Comparison of ENCODE assay signal across 8 cellular contexts in the genomic region with DNA sequence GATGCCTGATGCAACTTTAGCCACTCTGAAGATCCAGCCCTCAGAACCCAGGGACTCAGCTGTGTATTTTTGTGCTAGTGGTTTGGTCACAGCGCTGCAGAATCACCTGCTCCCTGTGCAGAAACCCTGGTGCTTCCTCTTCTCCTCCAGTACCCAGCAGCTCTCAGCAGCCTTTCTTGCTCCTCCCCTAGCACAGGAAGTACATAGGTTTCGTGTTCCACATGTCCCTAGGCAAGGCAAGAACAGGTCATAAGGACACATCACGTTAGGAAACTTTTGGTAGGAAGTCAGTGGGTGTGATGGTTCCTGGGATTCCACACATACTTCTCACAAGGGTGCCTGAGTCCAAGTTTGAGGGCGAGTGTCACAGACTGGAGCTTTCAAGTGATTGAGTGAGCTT.
A peak's percentile ranks its signal among the peaks of the same experiment; 100 is the strongest.
DNase-seq lines count a peak whose midpoint lies in the region; ATAC-seq and TF ChIP-seq lines count a peak whose summit lies in the region.

No MANE protein-coding gene starts in this region.

- DNase-seq in CD14-positive monocyte (ENCODE audit: low spot score) (peak; percentile 72), renal cortical epithelial cell (ENCODE audit: low read depth) (peak; percentile 83), SW480 (ENCODE audit: low spot score) (no peak), HT-29 (ENCODE audit: low spot score) (no peak), NCI-H510A (lab: John Stamatoyannopoulos, UW) (no peak)
- DNase-seq in activated CD8-positive, alpha-beta T cell treated with anti-CD3 and anti-CD28 coated beads for 36 hours = peak; percentile 36

- peaks cover 0 to 1% (median 0%) of the 10 kb centered on the region in 7 donors for H3K9me3 Mint-ChIP-seq in CD14-positive monocyte
- H3K9me3 Mint-ChIP-seq in activated CD8-positive, alpha-beta T cell treated with anti-CD3 and anti-CD28 coated beads for 36 hours = no peaks in the 10 kb centered on the region

- H3K4me1 Mint-ChIP-seq in CD14-positive monocyte = peaks cover 21% of the 10 kb centered on the region
- peaks cover 30% of the 10 kb centered on the region for H3K4me1 Mint-ChIP-seq in activated CD8-positive, alpha-beta T cell treated with anti-CD3 and anti-CD28 coated beads for 36 hours (ENCODE audit: low read depth)

- peaks cover 0 to 3% (median 0%) of the 10 kb centered on the region in 3 donors for H3K27me3 Mint-ChIP-seq in CD14-positive monocyte (ENCODE audit: low read depth in 3 of 3)
- no peaks in the 10 kb centered on the region for H3K27me3 Mint-ChIP-seq in activated CD8-positive, alpha-beta T cell treated with anti-CD3 and anti-CD28 coated beads for 36 hours

- intact Hi-C loops in CD14-positive monocyte (cut with micrococcal nuclease) = loop anchor here in 1 of 2 donors (10.0 kb wide), 1 partner anchor 47 kb away; no protein-coding TSS in a partner anchor
- intact Hi-C loops in activated CD8-positive, alpha-beta T cell treated with anti-CD3 and anti-CD28 coated beads for 36 hours (cut with micrococcal nuclease) = loop anchor here (10.0 kb wide), 1 partner anchor 47 kb away; no protein-coding TSS in a partner anchor

- H3K36me3 Mint-ChIP-seq in CD14-positive monocyte = no peaks in the 10 kb centered on the region
- H3K36me3 Mint-ChIP-seq in activated CD8-positive, alpha-beta T cell treated with anti-CD3 and anti-CD28 coated beads for 36 hours (ENCODE audit: low read depth) = no peaks in the 10 kb centered on the region

- peak overlapping the region in 1 of 2 donors; percentile 81 for H3K4me3 Mint-ChIP-seq in CD14-positive monocyte
- peak overlapping the region; percentile 53 for H3K4me3 Mint-ChIP-seq in activated CD8-positive, alpha-beta T cell treated with anti-CD3 and anti-CD28 coated beads for 36 hours

- peak overlapping the region in 5 of 7 donors; percentile 5 to 64 (median 37) for H3K27ac Mint-ChIP-seq in CD14-positive monocyte
- peak overlapping the region; percentile 74 for H3K27ac Mint-ChIP-seq in activated CD8-positive, alpha-beta T cell treated with anti-CD3 and anti-CD28 coated beads for 36 hours

- POLR2A ChIA-PET in activated CD8-positive, alpha-beta T cell treated with anti-CD3 and anti-CD28 coated beads for 36 hours (lab: Charles Lee) = interaction anchor here (1.2 kb wide), 1 partner anchor 207 kb away, joined by 4 read pairs; no protein-coding TSS in a partner anchor

- ATAC-seq in GM19351 (IDR thresholded peaks at IDR 0.05; ENCODE audit: unreplicated experiment) = peak; percentile 57
- ATAC-seq in HG03196 (IDR thresholded peaks at IDR 0.05; ENCODE audit: unreplicated experiment) = peak; percentile 70
- ATAC-seq in activated CD8-positive, alpha-beta T cell treated with anti-CD3 and anti-CD28 coated beads for 36 hours = peak; percentile 62

- TF ChIP-seq CTCF in CD14-positive monocyte (IDR thresholded peaks at IDR 0.05) = no peak
- no peak for TF ChIP-seq CTCF in activated CD8-positive, alpha-beta T cell treated with anti-CD3 and anti-CD28 coated beads for 36 hours (IDR thresholded peaks at IDR 0.05)

- CTCF ChIA-PET in activated CD8-positive, alpha-beta T cell treated with anti-CD3 and anti-CD28 coated beads for 36 hours (lab: Charles Lee) = interaction anchor here (0.6 to 2.3 kb wide), 5 partner anchors 23 to 102 kb away, joined by 3 to 10 read pairs (median 4); no protein-coding TSS in a partner anchor

Comparison
In these comparisons a context has a peak if more than half of its experiments do, and no peak if none do; other contexts are left out.
1. DNase-seq: peak in CD14-positive monocyte (single experiment), activated CD8-positive, alpha-beta T cell treated with anti-CD3 and anti-CD28 coated beads for 36 hours (single experiment) and renal cortical epithelial cell (single experiment); none in SW480 (single experiment), HT-29 (single experiment) and NCI-H510A (single experiment).
2. Peak in every context shown above with its lines, with median percentiles within 50 percentile points of each other: ATAC-seq.